Comparison of ENCODE assay signal across 12 cellular contexts in the genomic region with DNA sequence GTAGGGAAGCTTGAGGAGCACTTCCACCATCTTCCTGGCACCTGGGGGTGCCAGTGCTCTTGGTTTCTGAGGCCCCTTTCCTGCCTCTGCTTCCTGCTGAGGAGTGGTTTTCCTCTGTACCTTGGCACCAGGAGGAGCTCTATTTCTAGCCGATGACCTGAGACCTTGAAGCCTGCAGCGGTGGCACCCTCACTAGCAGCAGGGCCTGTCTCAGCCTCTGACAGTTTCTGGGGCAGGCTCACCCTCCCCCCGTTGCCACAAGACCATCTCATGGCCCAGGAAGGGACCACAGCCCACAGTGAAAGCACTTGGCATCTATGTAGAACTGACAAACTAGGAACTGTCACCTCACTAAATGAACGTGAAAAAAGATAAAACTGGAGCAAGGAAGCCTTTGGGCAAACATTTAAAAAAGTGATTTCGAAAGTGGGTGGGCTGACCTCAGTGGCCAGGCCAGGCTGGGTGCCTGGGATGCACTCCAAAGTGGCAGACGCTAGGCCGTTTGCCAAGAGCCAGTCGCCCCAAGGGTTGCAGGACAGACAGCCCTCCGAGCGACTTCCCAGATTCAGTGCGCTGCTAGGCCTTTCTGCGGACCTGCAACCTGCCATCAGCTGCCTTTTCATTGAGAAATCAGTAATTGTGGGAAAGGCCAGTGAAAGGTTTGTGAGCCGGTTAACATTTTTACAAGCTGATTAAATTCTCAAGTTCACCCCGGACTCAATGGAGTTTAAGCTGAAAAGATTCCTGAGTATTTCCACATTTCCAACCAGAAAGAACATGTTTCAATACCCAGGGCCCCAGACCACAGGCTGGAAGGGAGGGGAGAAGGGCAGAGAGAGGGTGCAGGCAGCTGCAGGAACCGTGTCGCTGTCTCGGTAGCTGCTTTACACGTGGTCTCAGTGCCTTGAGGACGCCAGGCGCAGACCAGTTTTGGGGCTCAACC.
DNase-seq lines count a peak whose midpoint lies in the region; ATAC-seq and TF ChIP-seq lines count a peak whose summit lies in the region.
"Had no signal": no experiment of that assay in that cellular context is flagged by ENCODE, and none has a peak within 500 bp of the region (broad histone marks: within the 10 kb centered on the region; RNA-seq: fewer than 3 reads in every experiment).

No MANE protein-coding gene starts in this region.

- peak; percentile 47 for DNase-seq in BJ (ENCODE audit: low read depth)
- peak; percentile 76 for DNase-seq in SK-N-SH
- DNase-seq in Right ventricle myocardium inferior (ENCODE audit: missing footprints), result peak; percentile 76
- DNase-seq in osteoblast (ENCODE audit: insufficient read length, low spot score, missing footprints), result peak; percentile 84
- no peak for DNase-seq in NK-92 (lab: John Stamatoyannopoulos, UW; ENCODE audit: unreplicated experiment)
- DNase-seq in DMS53 treated with DMSO at 0.1 percent for 48 hours (lab: John Stamatoyannopoulos, UW; ENCODE audit: unreplicated experiment), result no peak
- DNase-seq in stimulated activated CD4-positive, alpha-beta T cell treated with anti-CD3 and anti-CD28 coated beads, Interleukin-1b, Interleukin-23, amount 100 ng/mL, for 48 hours, result no peak
- DNase-seq: AML-193, GDM1, naive B cell had no signal

- H3K9me2 ChIP-seq in SK-N-SH, result no peaks in the 10 kb centered on the region

- H4K20me1 ChIP-seq in SK-N-SH (ENCODE audit: insufficient read depth), result no peaks in the 10 kb centered on the region
- no peaks in the 10 kb centered on the region for H4K20me1 ChIP-seq in osteoblast (ENCODE audit: insufficient read depth, low read length)

- TF ChIP-seq CTCF in BJ (IDR thresholded peaks at IDR 0.05; ENCODE audit: insufficient read depth, low read depth, low read length), result no peak
- TF ChIP-seq CTCF in SK-N-SH (IDR thresholded peaks at IDR 0.05), result no peak
- TF ChIP-seq CTCF in osteoblast (IDR thresholded peaks at IDR 0.05; ENCODE audit: extremely low read depth, low read depth, low read length), result no peak

- peak overlapping the region in 1 of 2 experiments; percentile 88; a peak in 2 of 4 replicates for H3K27ac ChIP-seq in SK-N-SH (ENCODE audit: low read depth in 2 of 2, low read length in 1 of 2)
- H3K27ac ChIP-seq in osteoblast (ENCODE audit: low read depth, low read length), result peak overlapping the region; percentile 11
- H3K27ac ChIP-seq: HL-60 had no signal

- H3K36me3 ChIP-seq in BJ (ENCODE audit: control insufficient read depth, insufficient read depth, low read length), result no peaks in the 10 kb centered on the region
- H3K36me3 ChIP-seq in SK-N-SH (replicated peaks in 1 of 2; ENCODE audit: control insufficient read depth in 1 of 2, insufficient read depth in 2 of 2, low read length in 1 of 2), result no peaks in the 10 kb centered on the region
- no peaks in the 10 kb centered on the region for H3K36me3 ChIP-seq in osteoblast (ENCODE audit: insufficient read depth, low read length)

- peaks cover 0 to 19% of the 10 kb centered on the region in 2 experiments; a peak in 2 of 4 replicates for H3K4me1 ChIP-seq in SK-N-SH (ENCODE audit: control insufficient read depth in 1 of 2, insufficient read depth in 2 of 2, low read depth in 1 of 2, low read length in 1 of 2)
- H3K4me1 ChIP-seq in osteoblast (ENCODE audit: insufficient read depth, low read length), result peaks cover 7% of the 10 kb centered on the region

- ATAC-seq in Right ventricle myocardium inferior (peak; percentile 93), HG03571 (IDR thresholded peaks at IDR 0.05; ENCODE audit: unreplicated experiment) (no peak)

- intact Hi-C loops in Right ventricle myocardium inferior (cut with DNase I), result no loop called here

- CTCF ChIA-PET in BJ (lab: Yijun Ruan, JAX), result interaction anchor here (1.0 to 5.8 kb wide), 3 partner anchors 13 to 346 kb away, joined by 3 to 42 read pairs (median 12); no protein-coding TSS in a partner anchor
- CTCF ChIA-PET in SK-N-SH (lab: Yijun Ruan, JAX), result interaction anchor here (0.6 to 5.8 kb wide), 7 partner anchors 10 to 353 kb away, joined by 3 to 31 read pairs (median 4); no protein-coding TSS in a partner anchor

- H2AFZ ChIP-seq in SK-N-SH (ENCODE audit: low read depth) (no peak overlapping the region), osteoblast (ENCODE audit: low read length) (peak overlapping the region; percentile 50)

- H3K4me2 ChIP-seq in SK-N-SH (no peak overlapping the region), osteoblast (ENCODE audit: insufficient read depth, low read length) (peak overlapping the region; percentile 54)

- H3K79me2 ChIP-seq in SK-N-SH (ENCODE audit: insufficient read depth), result no peaks in the 10 kb centered on the region
- H3K79me2 ChIP-seq in osteoblast (ENCODE audit: insufficient read depth, low read length), result no peaks in the 10 kb centered on the region

- H3F3A ChIP-seq in SK-N-SH (replicated peaks; ENCODE audit: insufficient read depth), result no peaks in the 10 kb centered on the region

- no peaks in the 10 kb centered on the region for H3K27me3 ChIP-seq in BJ (ENCODE audit: control insufficient read depth, insufficient read depth, low read length)
- H3K27me3 ChIP-seq in SK-N-SH (ENCODE audit: insufficient read depth), result no peaks in the 10 kb centered on the region
- H3K27me3 ChIP-seq in osteoblast (ENCODE audit: insufficient read depth, low read length), result no peaks in the 10 kb centered on the region

- WGBS in SK-N-SH (ENCODE audit: low lambda C conversion rate), result 46% methylated on average over 19 of the region's 20 CpGs

- H3K9me3 ChIP-seq in SK-N-SH (no peaks in the 10 kb centered on the region), osteoblast (ENCODE audit: low read depth, low read length) (no peaks in the 10 kb centered on the region)

- POLR2A ChIA-PET in BJ (lab: Charles Lee) (interaction anchor here (0.6 kb wide), 1 partner anchor 123 kb away, joined by 3 read pairs; no protein-coding TSS in a partner anchor), SK-N-SH (lab: Yijun Ruan, JAX) (interaction anchor here (0.5 kb wide), 1 partner anchor 31 kb away, joined by 4 read pairs; no protein-coding TSS in a partner anchor)

- TF ChIP-seq EP300 in SK-N-SH (IDR thresholded peaks at IDR 0.05; ENCODE audit: borderline replicate concordance in 1 of 2, low read depth in 1 of 2, low read length in 1 of 2), result peak in 1 of 2 experiments; percentile 58; a peak in 2 of 4 replicates

- H3K4me3 ChIP-seq in BJ (ENCODE audit: low read depth, low read length), result no peak overlapping the region
- H3K4me3 ChIP-seq in SK-N-SH (ENCODE audit: low read depth in 2 of 2, low read length in 1 of 2), result no peak overlapping the region; a peak in 1 of 4 replicates
- H3K4me3 ChIP-seq in osteoblast (ENCODE audit: insufficient read depth, low read length), result no peak overlapping the region

- H3K9ac ChIP-seq in SK-N-SH, result no peak overlapping the region

- TF ChIP-seq RAD21 in SK-N-SH (IDR thresholded peaks at IDR 0.05; ENCODE audit: low read length), result no peak

TF ChIP-seq in SK-N-SH, 30 proteins besides CTCF, POLR2A, EP300 and RAD21:
- 0 out of 2 replicates have a peak, but pooled peaks have one; percentile 6 for TF ChIP-seq MXI1 (IDR thresholded peaks at IDR 0.05; ENCODE audit: low read depth, low read length)
- TF ChIP-seq YY1 (IDR thresholded peaks at IDR 0.05; ENCODE audit: low read depth), result no peak

Comparison
In these comparisons a context has a peak if more than half of its experiments do, and no peak if none do; other contexts are left out.
1. DNase-seq: peak in BJ (single experiment), SK-N-SH (single experiment), Right ventricle myocardium inferior (single experiment) and osteoblast (single experiment); none in NK-92 (single experiment), DMS53 treated with DMSO at 0.1 percent for 48 hours (single experiment) and stimulated activated CD4-positive, alpha-beta T cell treated with anti-CD3 and anti-CD28 coated beads, Interleukin-1b, Interleukin-23, amount 100 ng/mL, for 48 hours (single experiment).